ENCODE assay signal across 8 cellular contexts in the genomic region with DNA sequence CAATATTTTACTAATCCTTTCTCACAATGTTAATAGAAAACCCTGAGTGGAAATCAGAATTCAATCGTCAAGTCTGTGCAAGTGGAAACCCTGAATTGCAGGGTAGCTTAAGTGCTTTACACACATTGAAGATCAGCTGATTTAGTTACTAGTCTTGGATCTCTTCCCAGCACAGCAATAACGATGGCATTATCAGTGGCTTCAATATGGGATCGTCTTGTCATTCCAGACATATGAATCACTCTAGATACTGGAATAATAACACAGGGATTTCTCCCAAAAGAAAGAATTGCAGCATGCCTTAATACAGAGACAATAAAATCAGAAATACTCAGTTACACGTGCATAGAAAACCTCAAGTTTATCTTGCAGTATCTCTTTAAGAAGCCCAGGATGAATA. TPM values are rescaled to one million over a fixed set of nuclear protein-coding genes. Genes with fewer than 3 reads are reported as not detected.
DNase-seq lines count a peak whose midpoint lies in the region; ATAC-seq and TF ChIP-seq lines count a peak whose summit lies in the region.
"Had no signal": no experiment of that assay in that cellular context is flagged by ENCODE, and none has a peak within 500 bp of the region (broad histone marks: within the 10 kb centered on the region; RNA-seq: fewer than 3 reads in every experiment).

No MANE protein-coding gene starts in this region.

- ATAC-seq in esophagus mucosa (peak; percentile 90), gastrocnemius medialis (peak; percentile 22 to 52)

- TF ChIP-seq POLR2A in gastrocnemius medialis (IDR thresholded peaks at IDR 0.05), result no peak

- H3K27me3 ChIP-seq in gastrocnemius medialis, result no peaks in the 10 kb centered on the region

- TF ChIP-seq CTCF in HEK293 (tag by site-specific recombination; IDR thresholded peaks at IDR 0.05) (no peak), gastrocnemius medialis (IDR thresholded peaks at IDR 0.05 in 4 of 5, conservative IDR thresholded peaks at IDR 0.05 in 1 of 5) (no peak), GM10248 (IDR thresholded peaks at IDR 0.05; ENCODE audit: control extremely low read depth, extremely low read depth, low read depth, missing control alignments) (no peak)

- no peak overlapping the region for H3K4me3 ChIP-seq in HEK293 (ENCODE audit: low read depth, low read length)
- H3K4me3 ChIP-seq in gastrocnemius medialis, result no peak overlapping the region

- H3K4me1 ChIP-seq in HEK293 (ENCODE audit: control insufficient read depth, insufficient read depth, low read length) (peaks cover 14% of the 10 kb centered on the region), gastrocnemius medialis (peaks cover 24 to 29% of the 10 kb centered on the region in 2 donors)

- DNase-seq in NCI-H748 treated with DMSO at 0.1 percent for 48 hours (lab: John Stamatoyannopoulos, UW) (peak; percentile 17), gastrocnemius medialis (no peak), GM10248 (ENCODE audit: extremely low spot score) (no peak), anterior cingulate cortex (lab: John Stamatoyannopoulos, UW) (no peak), NCI-H2081 treated with DMSO at 0.1 percent for 48 hours (lab: John Stamatoyannopoulos, UW) (no peak)
- DNase-seq: activated effector memory CD4-positive, alpha-beta T cell treated with Interleukin-2 at 50 U/mL for 16 hours had no signal

- in situ Hi-C loops in gastrocnemius medialis (cut with MboI; ENCODE audit: low sequenced_read_pairs in 4 of 4), result no loop called here

- CTCF ChIA-PET in HEK293 (lab: Yijun Ruan, JAX) (no interaction called here), GM10248 (lab: Yijun Ruan, JAX) (interaction anchor here (0.7 kb wide), 1 partner anchor 17 kb away, joined by 3 read pairs; no protein-coding TSS in a partner anchor)

- H3K9me3 ChIP-seq in HEK293 (ENCODE audit: control insufficient read depth, insufficient read depth, low read depth, low read length), result no peaks in the 10 kb centered on the region
- no peaks in the 10 kb centered on the region for H3K9me3 ChIP-seq in gastrocnemius medialis

- POLR2A ChIA-PET in HEK293 (lab: Yijun Ruan, JAX), result interaction anchor here (0.9 kb wide), 2 partner anchors 66 to 93 kb away, joined by 3 to 4 read pairs; a partner anchor contains a TSS
- POLR2A ChIA-PET in GM10248 (lab: Yijun Ruan, JAX), result no interaction called here

- intact Hi-C loops in gastrocnemius medialis (cut with DNase I; ENCODE audit: low total_unique reads), result no loop called here

- H3K36me3 ChIP-seq in HEK293 (ENCODE audit: control insufficient read depth in 2 of 2, insufficient read depth in 1 of 2, low read length in 2 of 2) (no peaks in the 10 kb centered on the region), gastrocnemius medialis (no peaks in the 10 kb centered on the region)

- H3K27ac ChIP-seq in HEK293 (ENCODE audit: extremely low read depth, low read depth, low read length), result no peak overlapping the region
- peak overlapping the region in 2 of 4 donors; percentile 33 to 64 for H3K27ac ChIP-seq in gastrocnemius medialis

TF ChIP-seq in HEK293, 187 proteins besides CTCF, POLR2A, EP300 and RAD21 (continues in another document):
- TF ChIP-seq ZNF394 (tag by site-specific recombination; IDR thresholded peaks at IDR 0.05; ENCODE audit: borderline replicate concordance) (peak; percentile 54), ZNF629 (tag by site-specific recombination; IDR thresholded peaks at IDR 0.05) (peak; percentile 59), ZNF670 (tag by site-specific recombination; IDR thresholded peaks at IDR 0.05; ENCODE audit: low read depth) (no peak), ZNF473 (tag by site-specific recombination; IDR thresholded peaks at IDR 0.05) (no peak), IKZF3 (tag by site-specific recombination; IDR thresholded peaks at IDR 0.05) (no peak), REPIN1 (tag by site-specific recombination; IDR thresholded peaks at IDR 0.05; ENCODE audit: low read depth) (no peak), ZNF792 (tag by site-specific recombination; IDR thresholded peaks at IDR 0.05) (no peak), ZNF426 (tag by site-specific recombination; IDR thresholded peaks at IDR 0.05) (no peak), HOXD13 (CRISPR knock-in tag; IDR thresholded peaks at IDR 0.05; ENCODE audit: borderline replicate concordance) (no peak), ZNF155 (tag by site-specific recombination; IDR thresholded peaks at IDR 0.05) (no peak), ZNF37A (tag by site-specific recombination; IDR thresholded peaks at IDR 0.05) (no peak), ZNF501 (tag by site-specific recombination; IDR thresholded peaks at IDR 0.05) (no peak), ZNF423 (tag by site-specific recombination; IDR thresholded peaks at IDR 0.05) (no peak), ZBTB1 (tag by site-specific recombination; IDR thresholded peaks at IDR 0.05) (no peak), OSR2 (tag by site-specific recombination; IDR thresholded peaks at IDR 0.05) (peak; percentile 63), ZNF292 (tag by site-specific recombination; IDR thresholded peaks at IDR 0.05; ENCODE audit: borderline replicate concordance, low read depth) (no peak), ZBTB17 (tag by site-specific recombination; IDR thresholded peaks at IDR 0.05) (0 out of 2 replicates have a peak, but pooled peaks have one; percentile 27), ZBTB7A (tag by site-specific recombination; IDR thresholded peaks at IDR 0.05; ENCODE audit: low read depth) (no peak), ZNF133 (tag by site-specific recombination; IDR thresholded peaks at IDR 0.05) (no peak), GFI1B (tag by site-specific recombination; IDR thresholded peaks at IDR 0.05) (0 out of 2 replicates have a peak, but pooled peaks have one; percentile 26)
- TF ChIP-seq, protein P1, sequence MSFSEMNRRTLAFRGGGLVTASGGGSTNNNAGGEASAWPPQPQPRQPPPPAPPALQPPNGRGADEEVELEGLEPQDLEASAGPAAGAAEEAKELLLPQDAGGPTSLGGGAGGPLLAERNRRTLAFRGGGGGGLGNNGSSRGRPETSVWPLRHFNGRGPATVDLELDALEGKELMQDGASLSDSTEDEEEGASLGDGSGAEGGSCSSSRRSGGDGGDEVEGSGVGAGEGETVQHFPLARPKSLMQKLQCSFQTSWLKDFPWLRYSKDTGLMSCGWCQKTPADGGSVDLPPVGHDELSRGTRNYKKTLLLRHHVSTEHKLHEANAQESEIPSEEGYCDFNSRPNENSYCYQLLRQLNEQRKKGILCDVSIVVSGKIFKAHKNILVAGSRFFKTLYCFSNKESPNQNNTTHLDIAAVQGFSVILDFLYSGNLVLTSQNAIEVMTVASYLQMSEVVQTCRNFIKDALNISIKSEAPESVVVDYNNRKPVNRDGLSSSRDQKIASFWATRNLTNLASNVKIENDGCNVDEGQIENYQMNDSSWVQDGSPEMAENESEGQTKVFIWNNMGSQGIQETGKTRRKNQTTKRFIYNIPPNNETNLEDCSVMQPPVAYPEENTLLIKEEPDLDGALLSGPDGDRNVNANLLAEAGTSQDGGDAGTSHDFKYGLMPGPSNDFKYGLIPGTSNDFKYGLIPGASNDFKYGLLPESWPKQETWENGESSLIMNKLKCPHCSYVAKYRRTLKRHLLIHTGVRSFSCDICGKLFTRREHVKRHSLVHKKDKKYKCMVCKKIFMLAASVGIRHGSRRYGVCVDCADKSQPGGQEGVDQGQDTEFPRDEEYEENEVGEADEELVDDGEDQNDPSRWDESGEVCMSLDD (tag by site-specific recombination; IDR thresholded peaks at IDR 0.05), result no peak
- TF ChIP-seq, protein P2, sequence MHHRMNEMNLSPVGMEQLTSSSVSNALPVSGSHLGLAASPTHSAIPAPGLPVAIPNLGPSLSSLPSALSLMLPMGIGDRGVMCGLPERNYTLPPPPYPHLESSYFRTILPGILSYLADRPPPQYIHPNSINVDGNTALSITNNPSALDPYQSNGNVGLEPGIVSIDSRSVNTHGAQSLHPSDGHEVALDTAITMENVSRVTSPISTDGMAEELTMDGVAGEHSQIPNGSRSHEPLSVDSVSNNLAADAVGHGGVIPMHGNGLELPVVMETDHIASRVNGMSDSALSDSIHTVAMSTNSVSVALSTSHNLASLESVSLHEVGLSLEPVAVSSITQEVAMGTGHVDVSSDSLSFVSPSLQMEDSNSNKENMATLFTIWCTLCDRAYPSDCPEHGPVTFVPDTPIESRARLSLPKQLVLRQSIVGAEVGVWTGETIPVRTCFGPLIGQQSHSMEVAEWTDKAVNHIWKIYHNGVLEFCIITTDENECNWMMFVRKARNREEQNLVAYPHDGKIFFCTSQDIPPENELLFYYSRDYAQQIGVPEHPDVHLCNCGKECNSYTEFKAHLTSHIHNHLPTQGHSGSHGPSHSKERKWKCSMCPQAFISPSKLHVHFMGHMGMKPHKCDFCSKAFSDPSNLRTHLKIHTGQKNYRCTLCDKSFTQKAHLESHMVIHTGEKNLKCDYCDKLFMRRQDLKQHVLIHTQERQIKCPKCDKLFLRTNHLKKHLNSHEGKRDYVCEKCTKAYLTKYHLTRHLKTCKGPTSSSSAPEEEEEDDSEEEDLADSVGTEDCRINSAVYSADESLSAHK (tag by site-specific recombination; IDR thresholded peaks at IDR 0.05), result no peak
- TF ChIP-seq, protein P3, sequence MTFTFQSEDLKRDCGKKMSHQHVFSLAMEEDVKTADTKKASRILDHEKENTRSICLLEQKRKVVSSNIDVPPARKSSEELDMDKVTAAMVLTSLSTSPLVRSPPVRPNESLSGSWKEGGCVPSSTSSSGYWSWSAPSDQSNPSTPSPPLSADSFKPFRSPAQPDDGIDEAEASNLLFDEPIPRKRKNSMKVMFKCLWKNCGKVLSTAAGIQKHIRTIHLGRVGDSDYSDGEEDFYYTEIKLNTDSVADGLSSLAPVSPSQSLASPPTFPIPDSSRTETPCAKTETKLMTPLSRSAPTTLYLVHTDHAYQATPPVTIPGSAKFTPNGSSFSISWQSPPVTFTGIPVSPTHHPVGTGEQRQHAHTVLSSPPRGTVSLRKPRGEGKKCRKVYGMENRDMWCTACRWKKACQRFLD (tag by site-specific recombination; IDR thresholded peaks at IDR 0.05), result no peak

RNA-seq across cellular contexts. Expression of a gene that starts 12.6 kb away (rescaled TPM):
- total RNA-seq in esophagus mucosa (not detected), gastrocnemius medialis (1 to 10 TPM in 1 of 4 donors, not detected in 3; 2.2 TPM)
